Comparison of ENCODE assay signal across 23 cellular contexts in the genomic region with DNA sequence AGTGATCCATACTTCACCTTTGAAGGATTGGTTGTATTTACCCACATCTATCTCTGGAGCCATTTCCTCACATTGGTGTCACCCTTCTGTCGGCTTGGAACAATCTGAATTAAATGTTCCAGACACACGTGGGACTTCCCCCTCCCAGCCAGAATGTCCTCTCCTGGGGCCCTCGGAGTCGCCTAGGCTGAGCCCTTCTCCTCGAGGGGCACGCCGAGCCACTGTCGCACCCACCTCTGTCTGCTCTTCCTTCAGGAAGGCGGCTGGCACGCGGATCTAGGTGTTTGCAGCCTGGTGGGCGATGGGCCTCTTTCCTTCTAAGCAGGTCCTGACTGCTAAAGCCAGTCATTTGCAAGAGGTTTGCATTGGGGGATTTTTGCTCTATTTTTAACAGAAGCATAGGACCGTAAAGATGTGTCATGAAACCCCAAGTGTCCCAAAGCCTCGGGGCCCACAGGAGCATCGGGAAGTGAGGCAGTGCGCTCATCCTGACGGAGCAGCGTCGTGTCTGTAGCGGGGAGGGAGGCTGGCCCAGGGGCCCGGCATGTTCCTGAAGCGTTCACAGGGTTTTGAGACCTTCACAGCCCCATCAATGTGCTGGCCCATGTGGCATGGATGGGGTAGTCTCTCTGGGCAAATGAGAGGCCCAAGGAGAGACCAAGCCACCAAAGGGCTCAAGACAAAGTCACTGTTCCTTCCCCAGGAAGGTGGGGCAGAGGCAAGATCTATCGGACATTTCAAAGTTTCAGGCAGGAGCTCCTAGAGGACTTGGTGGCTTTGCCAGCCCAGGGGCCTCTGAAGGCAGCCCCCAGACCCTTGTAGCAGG.
DNase-seq lines count a peak whose midpoint lies in the region; ATAC-seq, FAIRE-seq and TF ChIP-seq lines count a peak whose summit lies in the region.
"Had no signal": no experiment of that assay in that cellular context is flagged by ENCODE, and none has a peak within 500 bp of the region (broad histone marks: within the 10 kb centered on the region; RNA-seq: fewer than 3 reads in every experiment).

No MANE protein-coding gene starts in this region.

- H3K9me3 ChIP-seq in OCI-LY3 (ENCODE audit: insufficient read depth, low read length) (no peaks in the 10 kb centered on the region), spleen (no peaks in the 10 kb centered on the region)
- H3K9me3 ChIP-seq: upper lobe of left lung had no signal

- H3K79me2 ChIP-seq in OCI-LY3 (ENCODE audit: low read length): no peaks in the 10 kb centered on the region
- H3K79me2 ChIP-seq: hepatocyte had no signal

- H3K27me3 ChIP-seq in H7 (ENCODE audit: control insufficient read depth, insufficient read depth, low read length) (no peaks in the 10 kb centered on the region), OCI-LY3 (ENCODE audit: low read depth, low read length) (no peaks in the 10 kb centered on the region), spleen (replicated peaks in 1 of 7) (no peaks in the 10 kb centered on the region)
- H3K27me3 ChIP-seq: foreskin keratinocyte, hepatocyte, upper lobe of left lung had no signal

- no peaks in the 10 kb centered on the region for H4K20me1 ChIP-seq in OCI-LY3 (ENCODE audit: insufficient read depth, low read length)

- H3K27ac ChIP-seq in OCI-LY3 (ENCODE audit: low read length) (no peak overlapping the region), spleen (no peak overlapping the region)
- H3K27ac ChIP-seq: foreskin keratinocyte, hepatocyte, PC-9, upper lobe of left lung, VCaP had no signal

- intact Hi-C loops in spleen (cut with DNase I; ENCODE audit: low total_unique reads): no loop called here

- no peak for DNase-seq in GM12892 (ENCODE audit: insufficient read length)
- peak; percentile 51 for DNase-seq in H7
- peak; percentile 66 for DNase-seq in spleen
- no peak for DNase-seq in anterior cingulate cortex (lab: John Stamatoyannopoulos, UW)
- no peak for DNase-seq in HuH-7.5 (ENCODE audit: low spot score)
- DNase-seq: activated CD4-positive, alpha-beta memory T cell treated with anti-CD3 and anti-CD28 coated beads for 36 hours; activated naive CD4-positive, alpha-beta T cell treated with Interleukin-2 at 50 U/mL for 16 hours; activated T-cell treated with anti-CD3 and anti-CD28 coated beads for 4 hours; EL; erythroblast; foreskin keratinocyte; HCEC 1CT; left ventricle myocardium superior; NCI-H1048; NCI-H2029; nucleus accumbens; PC-9; stimulated activated CD4-positive, alpha-beta T cell treated with anti-CD3 and anti-CD28 coated beads, Interleukin-4, amount 100 ng/mL, for 4 hours; upper lobe of left lung had no signal

- peak overlapping the region; percentile 59 for H3K4me2 ChIP-seq in OCI-LY3 (ENCODE audit: low read length)
- H3K4me2 ChIP-seq: hepatocyte, PC-9 had no signal

- no peak overlapping the region for H2AFZ ChIP-seq in OCI-LY3 (ENCODE audit: low read depth, low read length)
- H2AFZ ChIP-seq: hepatocyte, PC-9 had no signal

- H3K4me1 ChIP-seq in OCI-LY3 (ENCODE audit: low read length): peaks cover 17% of the 10 kb centered on the region
- H3K4me1 ChIP-seq in spleen: peaks cover 0 to 15% (median 0%) of the 10 kb centered on the region in 6 donors
- H3K4me1 ChIP-seq: upper lobe of left lung had no signal

- no peak for TF ChIP-seq CTCF in OCI-LY3 (IDR thresholded peaks at IDR 0.05; ENCODE audit: low read depth, low read length)
- no peak for TF ChIP-seq CTCF in spleen (IDR thresholded peaks at IDR 0.05 in 8 of 11, conservative IDR thresholded peaks at IDR 0.05 in 3 of 11)

- TF ChIP-seq POLR2A in GM12892 (IDR thresholded peaks at IDR 0.05; ENCODE audit: low read depth, low read length): no peak
- no peak for TF ChIP-seq POLR2A in spleen (IDR thresholded peaks at IDR 0.05)

- 79 to 90% (median 84%) methylated on average over 20 to 23 of the region's 23 CpGs for WGBS in spleen, 5 donors

- FAIRE-seq in GM12892 (lab: Jason Lieb, UNC): peak; percentile 74

- no peak overlapping the region for H3K4me3 ChIP-seq in H7 (ENCODE audit: insufficient read depth, low read depth, low read length)
- peak overlapping the region; percentile 40 for H3K4me3 ChIP-seq in OCI-LY3 (ENCODE audit: low read length)
- no peak overlapping the region for H3K4me3 ChIP-seq in spleen
- H3K4me3 ChIP-seq: hepatocyte, PC-9, upper lobe of left lung had no signal

- no peak for ATAC-seq in HG02840 (IDR thresholded peaks at IDR 0.05; ENCODE audit: low FRiP score, unreplicated experiment)
- ATAC-seq: foreskin keratinocyte, left ventricle myocardium superior had no signal

- no peaks in the 10 kb centered on the region for H3K36me3 ChIP-seq in H7 (replicated peaks; ENCODE audit: control insufficient read depth, insufficient read depth, low read length)
- H3K36me3 ChIP-seq in OCI-LY3 (replicated peaks; ENCODE audit: low read depth, low read length): no peaks in the 10 kb centered on the region
- peaks cover 0 to 88% (median 41%) of the 10 kb centered on the region in 6 donors for H3K36me3 ChIP-seq in spleen

- H3K9ac ChIP-seq in OCI-LY3 (ENCODE audit: low read length): no peak overlapping the region

Comparison
In these comparisons a context has a peak if more than half of its experiments do, and no peak if none do; other contexts are left out.
1. DNase-seq: peak in H7 (single experiment) and spleen (single experiment); none in GM12892 (single experiment), anterior cingulate cortex (0 of 58) and HuH-7.5 (single experiment).